In genomic region chr4:68373513-68373912, GRCh38 we compare ENCODE assay signal across 9 cellular contexts. TPM values are rescaled to one million over a fixed set of nuclear protein-coding genes. Genes with fewer than 3 reads are reported as not detected.
DNase-seq lines count a peak whose midpoint lies in the region; ATAC-seq and TF ChIP-seq lines count a peak whose summit lies in the region.
"Had no signal": no experiment of that assay in that cellular context is flagged by ENCODE, and none has a peak within 500 bp of the region (broad histone marks: within the 10 kb centered on the region; RNA-seq: fewer than 3 reads in every experiment).

No MANE protein-coding gene starts in this region.

- ATAC-seq in GM21447 (IDR thresholded peaks at IDR 0.05; ENCODE audit: unreplicated experiment), result peak; percentile 91

- H3K4me3 ChIP-seq in AG04449 (ENCODE audit: low read depth, low read length) (peak overlapping the region; percentile 42), epithelial cell of proximal tubule (ENCODE audit: low read depth, low read length) (peak overlapping the region; percentile 45)
- H3K4me3 ChIP-seq: BLaER1 treated with 17β-estradiol and CSF1 and Interleukin-3, amounts not matched to agents 10 nM and 100 nM had no signal

- CTCF ChIA-PET in AG04449 (lab: Yijun Ruan, JAX), result interaction anchor here (4.2 to 5.9 kb wide), 4 partner anchors 12 to 107 kb away, joined by 25 to 171 read pairs (median 37); no protein-coding TSS in a partner anchor

- POLR2A ChIA-PET in AG04449 (lab: Yijun Ruan, JAX), result no interaction called here

- no peak for TF ChIP-seq CTCF in AG04449 (IDR thresholded peaks at IDR 0.05; ENCODE audit: insufficient read depth, low read length, missing control alignments)
- TF ChIP-seq CTCF in epithelial cell of proximal tubule (conservative IDR thresholded peaks at IDR 0.05; ENCODE audit: low read depth, low read length), result no peak

- in situ Hi-C loops in KBM-7 (cut with MboI; ENCODE audit: low pct_unique_long_range_greater_than_20kb, low sequenced_read_pairs), result no loop called here

- no peak for DNase-seq in AG04449 (ENCODE audit: low read depth, low spot score)
- peak; percentile 70 for DNase-seq in KBM-7
- DNase-seq in activated T-cell treated with anti-CD3 and anti-CD28 coated beads, Interleukin-2, amount 50 U/mL, for 48 hours, result peak; percentile 62 to 70
- no peak for DNase-seq in epithelial cell of proximal tubule (ENCODE audit: low read depth)
- DNase-seq in middle frontal gyrus (ENCODE audit: extremely low spot score, low spot score), result peak; percentile 75
- DNase-seq in stimulated activated CD8-positive, alpha-beta memory T cell treated with anti-CD3 and anti-CD28 coated beads, Interleukin-2, amount 100 ng/mL, for 48 hours (ENCODE audit: low read depth in 2 of 2), result peak; percentile 27 to 43
- no peak for DNase-seq in D341Med (ENCODE audit: low spot score)

RNA-seq across cellular contexts. Expression of gene YTHDC1, which starts 23.6 kb away (rescaled TPM):
- 34.8 and 55.0 TPM in 2 replicates for total RNA-seq in epithelial cell of proximal tubule

Comparison
In these comparisons a context has a peak if more than half of its experiments do, and no peak if none do; other contexts are left out.
1. DNase-seq: peak in KBM-7 (single experiment), activated T-cell treated with anti-CD3 and anti-CD28 coated beads, Interleukin-2, amount 50 U/mL, for 48 hours (2 of 2), middle frontal gyrus (single experiment) and stimulated activated CD8-positive, alpha-beta memory T cell treated with anti-CD3 and anti-CD28 coated beads, Interleukin-2, amount 100 ng/mL, for 48 hours (2 of 2); none in AG04449 (single experiment), epithelial cell of proximal tubule (single experiment) and D341Med (single experiment).